Comparison of ENCODE assay signal across 20 cellular contexts in genomic region chr7:108049962-108050361, GRCh38. TPM values are rescaled to one million over a fixed set of nuclear protein-coding genes. Genes with fewer than 3 reads are reported as not detected.
DNase-seq lines count a peak whose midpoint lies in the region; ATAC-seq lines count a peak whose summit lies in the region.
"Had no signal": no experiment of that assay in that cellular context is flagged by ENCODE, and none has a peak within 500 bp of the region (broad histone marks: within the 10 kb centered on the region; RNA-seq: fewer than 3 reads in every experiment).

No MANE protein-coding gene starts in this region.

- no peak overlapping the region for H3K4me3 Mint-ChIP-seq in T-cell
- H3K4me3 Mint-ChIP-seq: nephron had no signal

- H3K27me3 Mint-ChIP-seq in T-cell, result peaks cover 0 to 5% of the 10 kb centered on the region in 2 donors

- peaks cover 10 to 15% (median 11%) of the 10 kb centered on the region in 3 donors for H3K4me1 Mint-ChIP-seq in T-cell

- POLR2A ChIA-PET in T-cell (lab: Charles Lee), result no interaction called here

- ATAC-seq in GM18499 (IDR thresholded peaks at IDR 0.05; ENCODE audit: insufficient read depth, unreplicated experiment) (peak; percentile 60), GM19397 (IDR thresholded peaks at IDR 0.05; ENCODE audit: unreplicated experiment) (peak; percentile 75), HG02885 (IDR thresholded peaks at IDR 0.05; ENCODE audit: poor library complexity, unreplicated experiment) (peak; percentile 100), T-cell (replicated peaks in 1 of 4) (peak in 3 of 4 experiments; percentile 57 to 77 (median 58)), GM19452 (IDR thresholded peaks at IDR 0.05; ENCODE audit: unreplicated experiment) (no peak)
- ATAC-seq: gastrocnemius medialis had no signal

- DNase-seq in T-cell (peak in 2 of 34 experiments; percentile 1 to 4), cerebellar nuclear complex (lab: John Stamatoyannopoulos, UW) (no peak), cardiac septum (ENCODE audit: low spot score) (no peak), mesenteric fat pad (ENCODE audit: low spot score) (no peak)
- DNase-seq: activated T-cell treated with anti-CD3 and anti-CD28 coated beads, Interleukin-2, amount 50 U/mL, for 48 hours; adrenal gland; BE2C; DMS79 treated with DMSO at 0.1 percent for 48 hours; gastrocnemius medialis; H7; mammary epithelial cell; NCI-H2029 treated with DMSO at 0.1 percent for 48 hours; NCI-H748 treated with DMSO at 0.1 percent for 48 hours; stimulated activated CD4-positive, alpha-beta T cell treated with anti-CD3 and anti-CD28 coated beads, Interleukin-15, amount 100 ng/mL, for 24 hours; substantia nigra had no signal

- no peak overlapping the region for H3K27ac Mint-ChIP-seq in T-cell
- H3K27ac Mint-ChIP-seq: nephron had no signal

- H3K9me3 Mint-ChIP-seq in T-cell, result no peaks in the 10 kb centered on the region
- H3K9me3 Mint-ChIP-seq: nephron had no signal

- no peaks in the 10 kb centered on the region for H3K36me3 Mint-ChIP-seq in T-cell

- intact Hi-C loops in cardiac septum (cut with DNase I), result no loop called here

- CTCF ChIA-PET in T-cell (lab: Charles Lee), result no interaction called here

RNA-seq across cellular contexts. Expression of gene LAMB1, which starts 47.0 kb away (rescaled TPM):
- total RNA-seq in T-cell, result 1 to 10 TPM in 2 of 5 donors, under 1 TPM in 1, not detected in 2; 0.56 to 1.4 (median 1.0) TPM
- total RNA-seq in cardiac septum, result 55.1 TPM
- 421 TPM for total RNA-seq in mesenteric fat pad

Comparison
In these comparisons a context has a peak if more than half of its experiments do, and no peak if none do; other contexts are left out.
1. RNA of gene LAMB1, which starts 47.0 kb away (total RNA-seq): 421 TPM in mesenteric fat pad (single experiment) and 55.1 TPM in cardiac septum (single experiment); 0.56 to 1.4 TPM in T-cell; every median in the first group is over 10 times any median in the second.